In genomic region chr6:42086046-42086664, GRCh38 we compare ENCODE assay signal across 3 cellular contexts.
TF ChIP-seq lines count a peak whose summit lies in the region.

No MANE protein-coding gene starts in this region.

TF ChIP-seq in A549, 52 proteins besides CTCF, POLR2A, EP300 and RAD21:
- TF ChIP-seq, protein P1, sequence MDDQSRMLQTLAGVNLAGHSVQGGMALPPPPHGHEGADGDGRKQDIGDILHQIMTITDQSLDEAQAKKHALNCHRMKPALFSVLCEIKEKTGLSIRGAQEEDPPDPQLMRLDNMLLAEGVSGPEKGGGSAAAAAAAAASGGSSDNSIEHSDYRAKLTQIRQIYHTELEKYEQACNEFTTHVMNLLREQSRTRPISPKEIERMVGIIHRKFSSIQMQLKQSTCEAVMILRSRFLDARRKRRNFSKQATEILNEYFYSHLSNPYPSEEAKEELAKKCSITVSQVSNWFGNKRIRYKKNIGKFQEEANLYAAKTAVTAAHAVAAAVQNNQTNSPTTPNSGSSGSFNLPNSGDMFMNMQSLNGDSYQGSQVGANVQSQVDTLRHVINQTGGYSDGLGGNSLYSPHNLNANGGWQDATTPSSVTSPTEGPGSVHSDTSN (IDR thresholded peaks at IDR 0.05): no peak
- no peak for TF ChIP-seq JUNB (IDR thresholded peaks at IDR 0.05)
- TF ChIP-seq REST (IDR thresholded peaks at IDR 0.05): no peak
- no peak for TF ChIP-seq HOXA7 (CRISPR knock-in tag; IDR thresholded peaks at IDR 0.05)
- no peak for TF ChIP-seq HDAC2 (IDR thresholded peaks at IDR 0.05)

TF ChIP-seq in HCT116, 20 proteins besides CTCF, POLR2A, EP300 and RAD21:
- TF ChIP-seq SRF (IDR thresholded peaks at IDR 0.05; ENCODE audit: low read depth) (no peak), REST (IDR thresholded peaks at IDR 0.05; ENCODE audit: low read depth) (no peak), TCF7L2 (IDR thresholded peaks at IDR 0.05; ENCODE audit: borderline replicate concordance, extremely low read depth, insufficient read depth, insufficient read length) (no peak), SIN3A (IDR thresholded peaks at IDR 0.05; ENCODE audit: low read depth) (no peak), EZH2 (IDR thresholded peaks at IDR 0.05) (no peak), ZBTB33 (IDR thresholded peaks at IDR 0.05; ENCODE audit: extremely low read depth, insufficient replicate concordance, low read length) (no peak), EZH2phosphoT487 (IDR thresholded peaks at IDR 0.05; ENCODE audit: borderline replicate concordance) (no peak), YY1 (IDR thresholded peaks at IDR 0.05; ENCODE audit: extremely low read depth, insufficient replicate concordance, low read depth, low read length) (no peak), FOSL1 (IDR thresholded peaks at IDR 0.05; ENCODE audit: low read depth) (no peak)
TF ChIP-seq in HCT116: peak in this region for 0.

TF ChIP-seq in H1, 55 proteins besides CTCF, POLR2A, EP300 and RAD21:
- TF ChIP-seq FOSL1 (IDR thresholded peaks at IDR 0.05; ENCODE audit: insufficient read depth, low read depth, low read length): no peak
- TF ChIP-seq MAX (IDR thresholded peaks at IDR 0.05): peak; percentile 81
- no peak for TF ChIP-seq CBX5 (IDR thresholded peaks at IDR 0.05; ENCODE audit: low read depth, low read length)
- no peak for TF ChIP-seq TAF7 (optimal IDR thresholded peaks at IDR 0.05; ENCODE audit: borderline replicate concordance, low read depth, low read length)
- no peak for TF ChIP-seq ZNF274 (IDR thresholded peaks at IDR 0.05; ENCODE audit: borderline replicate concordance, extremely low read depth, low read length)
- TF ChIP-seq JUND (IDR thresholded peaks at IDR 0.05; ENCODE audit: low read length): no peak
